Comparison of ENCODE assay signal across 1 cellular context in genomic region chr11:10478066-10478465, GRCh38.
TF ChIP-seq lines count a peak whose summit lies in the region.

No MANE protein-coding gene starts in this region.

TF ChIP-seq in H1, 55 proteins besides CTCF, POLR2A, EP300 and RAD21:
- TF ChIP-seq RXRA (IDR thresholded peaks at IDR 0.05; ENCODE audit: insufficient read depth, low read depth, low read length) (no peak), TEAD4 (IDR thresholded peaks at IDR 0.05; ENCODE audit: low read depth, low read length) (no peak), POLR2AphosphoS5 (IDR thresholded peaks at IDR 0.05; ENCODE audit: low read depth, low read length) (no peak), SP1 (IDR thresholded peaks at IDR 0.05; ENCODE audit: low read depth, low read length) (no peak)
